8 cellular contexts compared by ENCODE assay signal in the genomic region with DNA sequence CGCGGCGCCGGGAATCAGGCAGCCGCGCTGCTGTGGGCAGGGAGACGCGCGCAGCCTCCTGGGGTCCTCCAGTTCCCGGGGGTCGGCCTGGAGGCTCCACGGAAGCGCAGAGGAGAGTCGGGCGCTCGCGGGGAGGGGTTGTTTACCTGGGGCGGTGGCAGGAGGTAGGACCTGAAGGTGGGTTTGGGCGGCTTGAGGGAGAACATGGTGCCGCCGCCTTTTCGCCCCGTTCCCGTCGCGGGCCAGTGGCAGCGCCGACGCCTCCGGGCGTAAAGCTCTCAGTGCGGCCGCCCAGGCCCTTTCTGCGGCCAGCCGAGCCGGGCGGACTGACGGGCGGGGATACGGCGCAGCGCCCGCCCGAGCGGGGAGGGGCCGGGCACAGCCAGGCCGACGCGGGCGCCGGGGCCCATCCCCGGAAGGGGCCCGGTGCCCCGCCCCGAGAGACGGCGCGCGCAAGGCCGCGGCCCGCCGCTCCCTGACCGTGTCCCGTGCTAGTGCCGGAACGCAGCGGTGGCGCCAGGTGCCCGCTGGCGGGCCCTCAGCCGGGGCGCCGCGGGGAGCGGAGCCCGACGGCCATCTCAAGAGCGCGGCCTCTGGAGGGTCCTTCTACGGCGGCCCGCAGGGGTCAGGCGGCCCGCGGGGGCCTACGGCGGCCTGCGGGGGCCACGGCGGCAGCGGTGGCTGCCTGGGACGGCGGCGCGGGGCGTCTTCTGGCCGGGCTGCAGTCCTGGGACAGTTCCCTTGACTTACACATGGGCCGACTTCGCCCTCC. TPM values are rescaled to one million over a fixed set of nuclear protein-coding genes. Genes with fewer than 3 reads are reported as not detected.
DNase-seq lines count a peak whose midpoint lies in the region; ATAC-seq and TF ChIP-seq lines count a peak whose summit lies in the region.

A gene with protein sequence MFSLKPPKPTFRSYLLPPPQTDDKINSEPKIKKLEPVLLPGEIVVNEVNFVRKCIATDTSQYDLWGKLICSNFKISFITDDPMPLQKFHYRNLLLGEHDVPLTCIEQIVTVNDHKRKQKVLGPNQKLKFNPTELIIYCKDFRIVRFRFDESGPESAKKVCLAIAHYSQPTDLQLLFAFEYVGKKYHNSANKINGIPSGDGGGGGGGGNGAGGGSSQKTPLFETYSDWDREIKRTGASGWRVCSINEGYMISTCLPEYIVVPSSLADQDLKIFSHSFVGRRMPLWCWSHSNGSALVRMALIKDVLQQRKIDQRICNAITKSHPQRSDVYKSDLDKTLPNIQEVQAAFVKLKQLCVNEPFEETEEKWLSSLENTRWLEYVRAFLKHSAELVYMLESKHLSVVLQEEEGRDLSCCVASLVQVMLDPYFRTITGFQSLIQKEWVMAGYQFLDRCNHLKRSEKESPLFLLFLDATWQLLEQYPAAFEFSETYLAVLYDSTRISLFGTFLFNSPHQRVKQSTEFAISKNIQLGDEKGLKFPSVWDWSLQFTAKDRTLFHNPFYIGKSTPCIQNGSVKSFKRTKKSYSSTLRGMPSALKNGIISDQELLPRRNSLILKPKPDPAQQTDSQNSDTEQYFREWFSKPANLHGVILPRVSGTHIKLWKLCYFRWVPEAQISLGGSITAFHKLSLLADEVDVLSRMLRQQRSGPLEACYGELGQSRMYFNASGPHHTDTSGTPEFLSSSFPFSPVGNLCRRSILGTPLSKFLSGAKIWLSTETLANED (minus strand): TSS at position 328 of the 772 bp plus-strand sequence. CDS start 122 bp downstream, at position 206.

- peak within 1 kb of the TSS; percentile 88 for H3K9ac ChIP-seq in neuronal stem cell (ENCODE audit: low read depth, low read length, poor library complexity)
- peak within 1 kb of the TSS; percentile 83 to 98 (median 91) for H3K9ac ChIP-seq in subcutaneous abdominal adipose tissue (ENCODE audit: low read length in 5 of 5)

- BruUV-seq in Caco-2 (replicated peaks; lab: Mats Ljungman, UMichigan): no TSS peak

- peak within 1 kb of the TSS; percentile 86 for H3K4me3 Mint-ChIP-seq in Caco-2 (ENCODE audit: unreplicated experiment)

- H3K36me3 ChIP-seq in Caco-2 (ENCODE audit: control insufficient read depth, insufficient read depth, low read length) (no peaks in the 10 kb centered on the region), neuronal stem cell (replicated peaks in 1 of 2; ENCODE audit: control insufficient read depth in 2 of 2, insufficient read depth in 2 of 2, low read length in 2 of 2) (peaks cover 0 to 8% of the 10 kb centered on the region in 2 donors), subcutaneous abdominal adipose tissue (ENCODE audit: control insufficient read depth in 5 of 5, insufficient read depth in 5 of 5, low read length in 5 of 5) (peaks cover 0 to 8% (median 3%) of the 10 kb centered on the region in 5 donors)

- peak within 1 kb of the TSS; percentile 85 for H2BK15ac ChIP-seq in neuronal stem cell (ENCODE audit: low read length)

- peak within 1 kb of the TSS; percentile 97 for H3K27ac ChIP-seq in foreskin keratinocyte
- peak within 1 kb of the TSS; percentile 82 for H3K27ac ChIP-seq in neuronal stem cell (replicated peaks; ENCODE audit: low read length)
- peak within 1 kb of the TSS; percentile 94 for H3K27ac ChIP-seq in subcutaneous abdominal adipose tissue (ENCODE audit: low read depth, low read length)

- peak within 1 kb of the TSS; percentile 79 for H3K4me2 ChIP-seq in neuronal stem cell (ENCODE audit: insufficient read depth, low read length, poor library complexity, severe bottlenecking)

- peak within 1 kb of the TSS; percentile 92 for H4K8ac ChIP-seq in neuronal stem cell (ENCODE audit: low read depth, low read length)

- intact Hi-C loops in Caco-2 (cut with micrococcal nuclease; ENCODE audit: unreplicated experiment): loop anchor here (1.0 to 5.0 kb wide), 5 partner anchors 23 to 138 kb away; a partner anchor contains a TSS

- no CpG with 5 or more reads among the region's 100 CpGs for WGBS in neuronal stem cell (ENCODE audit: extremely low coverage in 2 of 2, insufficient read length in 2 of 2, insufficient replicate concordance in 1 of 2), 2 donors

- H3K18ac ChIP-seq in neuronal stem cell (ENCODE audit: low read length): peak within 1 kb of the TSS; percentile 96

- peak within 1 kb of the TSS; percentile 53 for H3K4ac ChIP-seq in neuronal stem cell (ENCODE audit: low read length)

- H2BK12ac ChIP-seq in neuronal stem cell (ENCODE audit: low read length): no peak within 1 kb of the TSS

- H2BK120ac ChIP-seq in neuronal stem cell (ENCODE audit: low read depth, low read length): no peak within 1 kb of the TSS

- H3K4me1 ChIP-seq in Caco-2 (peaks cover 20% of the 10 kb centered on the region), foreskin keratinocyte (peaks cover 16% of the 10 kb centered on the region), neuronal stem cell (ENCODE audit: control insufficient read depth in 2 of 2, insufficient read depth in 1 of 2, low read depth in 1 of 2, low read length in 2 of 2) (peaks cover 0 to 5% of the 10 kb centered on the region in 2 donors), subcutaneous abdominal adipose tissue (ENCODE audit: control insufficient read depth in 5 of 5, insufficient read depth in 5 of 5, low read length in 5 of 5) (peaks cover 7 to 35% (median 34%) of the 10 kb centered on the region in 5 donors)

- no peaks in the 10 kb centered on the region for H3K27me3 Mint-ChIP-seq in Caco-2 (ENCODE audit: insufficient read depth, unreplicated experiment)

- TF ChIP-seq CTCF in Caco-2 (IDR thresholded peaks at IDR 0.05; ENCODE audit: insufficient read depth in 1 of 2, low read depth in 1 of 2, low read length in 1 of 2, severe bottlenecking in 1 of 2, unreplicated experiment in 1 of 2) (no peak), foreskin keratinocyte (conservative IDR thresholded peaks at IDR 0.05) (no peak)

- H3K27ac Mint-ChIP-seq in Caco-2 (ENCODE audit: unreplicated experiment): peak within 1 kb of the TSS; percentile 90

- H3K27me3 ChIP-seq in Caco-2 (replicated peaks; ENCODE audit: control insufficient read depth, insufficient read depth, low read length): no peaks in the 10 kb centered on the region
- no peaks in the 10 kb centered on the region for H3K27me3 ChIP-seq in foreskin keratinocyte
- no peaks in the 10 kb centered on the region for H3K27me3 ChIP-seq in neuronal stem cell (ENCODE audit: control insufficient read depth in 3 of 3, insufficient read depth in 3 of 3, low read depth in 1 of 3, low read length in 3 of 3)
- H3K27me3 ChIP-seq in subcutaneous abdominal adipose tissue (ENCODE audit: control insufficient read depth in 5 of 5, insufficient read depth in 4 of 5, low read length in 5 of 5): no peaks in the 10 kb centered on the region

- no peak within 1 kb of the TSS for H4K91ac ChIP-seq in neuronal stem cell (ENCODE audit: low read depth, low read length, poor library complexity)

- peak within 1 kb of the TSS; percentile 98 for H3K14ac ChIP-seq in neuronal stem cell (ENCODE audit: low read length)

- H3K23ac ChIP-seq in neuronal stem cell (ENCODE audit: low read depth, low read length, poor library complexity): peak within 1 kb of the TSS; percentile 98

- peak; percentile 82 to 94 for DNase-seq in Caco-2
- peak; percentile 80 for DNase-seq in HPDE6-E6E7 (ENCODE audit: extremely low spot score)
- peak; percentile 61 to 66 for DNase-seq in SHP77 (lab: John Stamatoyannopoulos, UW)
- DNase-seq in activated gamma-delta T cell treated with Interleukin-2 at 50 U/mL for 16 hours: peak; percentile 65
- DNase-seq in foreskin keratinocyte: peak in 1 of 2 donors; percentile 45
- peak; percentile 68 for DNase-seq in neuronal stem cell (ENCODE audit: low spot score)

- peak within 1 kb of the TSS; percentile 91 for H2BK5ac ChIP-seq in neuronal stem cell (ENCODE audit: low read length)

- POLR2A ChIA-PET in Caco-2 (lab: Charles Lee): interaction anchor here (0.6 to 3.0 kb wide), 9 partner anchors 23 to 335 kb away, joined by 3 to 39 read pairs (median 3); a partner anchor contains a TSS

- H3K4me3 ChIP-seq in Caco-2 (ENCODE audit: low read depth, low read length) (peak within 1 kb of the TSS; percentile 97), neuronal stem cell (ENCODE audit: low read length in 2 of 2) (peak within 1 kb of the TSS; percentile 93 to 94), subcutaneous abdominal adipose tissue (ENCODE audit: low read depth in 1 of 5, low read length in 5 of 5) (peak within 1 kb of the TSS; percentile 88 to 97 (median 94))

- H2AK5ac ChIP-seq in neuronal stem cell (ENCODE audit: low read depth, low read length): no peak within 1 kb of the TSS

- peaks cover 20% of the 10 kb centered on the region for H3K4me1 Mint-ChIP-seq in Caco-2 (ENCODE audit: low read depth, unreplicated experiment)

- H3K36me3 Mint-ChIP-seq in Caco-2 (ENCODE audit: insufficient read depth, unreplicated experiment): peaks cover 31% of the 10 kb centered on the region

- H3K9me3 ChIP-seq in Caco-2: no peaks in the 10 kb centered on the region
- no peaks in the 10 kb centered on the region for H3K9me3 ChIP-seq in neuronal stem cell (replicated peaks in 1 of 2; ENCODE audit: control insufficient read depth in 2 of 2, insufficient read depth in 1 of 2, low read depth in 1 of 2, low read length in 2 of 2)
- H3K9me3 ChIP-seq in subcutaneous abdominal adipose tissue (ENCODE audit: control insufficient read depth in 5 of 5, low read length in 5 of 5): no peaks in the 10 kb centered on the region

- ATAC-seq in GM19467 (IDR thresholded peaks at IDR 0.05; ENCODE audit: unreplicated experiment) (peak; percentile 88), foreskin keratinocyte (peak; percentile 93)

- CTCF ChIA-PET in Caco-2 (lab: Charles Lee): interaction anchor here (1.1 to 3.1 kb wide), 4 partner anchors 22 to 138 kb away, joined by 4 to 21 read pairs (median 6); no protein-coding TSS in a partner anchor

- H2AFZ ChIP-seq in neuronal stem cell (ENCODE audit: low read length): peak within 1 kb of the TSS; percentile 100

- peaks cover 16% of the 10 kb centered on the region for H3K9me3 Mint-ChIP-seq in Caco-2 (ENCODE audit: unreplicated experiment)

- peaks cover 3% of the 10 kb centered on the region for H3K79me1 ChIP-seq in neuronal stem cell (ENCODE audit: low read depth, low read length)

RNA-seq across cellular contexts. Expression of the gene that starts here (rescaled TPM):
- total RNA-seq in Caco-2 (2022) (27.5 and 33.2 TPM in 2 replicates), foreskin keratinocyte (11.5 and 13.8 TPM in 2 replicates)
- polyA plus RNA-seq in foreskin keratinocyte: 2.7 and 3.9 TPM in 2 replicates
- 7.8 TPM for polyA plus RNA-seq in neuronal stem cell (2013, experiment 1 of 2)
- 7.9 TPM for polyA plus RNA-seq in neuronal stem cell (2013, experiment 2 of 2)
